In the genomic region with DNA sequence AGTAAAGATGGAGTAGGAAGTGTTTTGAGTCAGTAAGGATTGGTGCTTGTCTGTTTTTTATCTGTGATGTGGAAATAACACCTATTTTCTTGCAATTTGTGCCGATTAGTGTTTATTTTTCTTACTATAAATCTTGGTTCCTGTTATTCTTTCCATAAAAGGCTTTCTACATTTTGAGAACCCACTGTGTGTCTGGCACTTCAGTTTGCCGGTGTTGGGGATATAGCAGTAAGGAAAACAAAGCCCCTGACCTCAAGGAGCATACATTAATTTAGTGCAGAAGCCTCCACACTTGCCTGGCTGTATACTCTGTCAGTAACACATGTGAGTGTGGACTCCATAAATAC, we compare ENCODE assay signal across 10 cellular contexts. TPM values are rescaled to one million over a fixed set of nuclear protein-coding genes. Genes with fewer than 3 reads are reported as not detected.
DNase-seq lines count a peak whose midpoint lies in the region; TF ChIP-seq lines count a peak whose summit lies in the region.
"Had no signal": no experiment of that assay in that cellular context is flagged by ENCODE, and none has a peak within 500 bp of the region (broad histone marks: within the 10 kb centered on the region; RNA-seq: fewer than 3 reads in every experiment).

No MANE protein-coding gene starts in this region.

- no peak for DNase-seq in T-helper 2 cell treated with Interferon-gamma antibody and Interleukin-4, amounts not matched to agents 5 μg/mL and 100 μg/mL, for 36 hours (ENCODE audit: low spot score)
- DNase-seq in T-helper 2 cell (no peak), ascending aorta (ENCODE audit: low spot score in 2 of 2) (no peak), osteoblast (ENCODE audit: insufficient read length, low spot score, missing footprints) (no peak), NCI-H446 (lab: John Stamatoyannopoulos, UW) (no peak), NCI-H187 (lab: John Stamatoyannopoulos, UW) (no peak), Caco-2 (no peak)

- TF ChIP-seq CTCF in OCI-LY1 (IDR thresholded peaks at IDR 0.05; ENCODE audit: low read length) (no peak), ascending aorta (IDR thresholded peaks at IDR 0.05) (no peak), osteoblast (IDR thresholded peaks at IDR 0.05; ENCODE audit: extremely low read depth, low read depth, low read length) (no peak), Caco-2 (IDR thresholded peaks at IDR 0.05; ENCODE audit: insufficient read depth in 1 of 2, low read depth in 1 of 2, low read length in 1 of 2, severe bottlenecking in 1 of 2, unreplicated experiment in 1 of 2) (no peak)

- no peaks in the 10 kb centered on the region for H3K9me3 ChIP-seq in OCI-LY1 (ENCODE audit: low read length)
- H3K9me3 ChIP-seq in ascending aorta = no peaks in the 10 kb centered on the region
- H3K9me3 ChIP-seq in osteoblast (ENCODE audit: low read depth, low read length) = no peaks in the 10 kb centered on the region
- no peaks in the 10 kb centered on the region for H3K9me3 ChIP-seq in Caco-2
- H3K9me3 ChIP-seq: A549 had no signal

- H4K20me1 ChIP-seq in OCI-LY1 (ENCODE audit: insufficient read depth, low read length) = no peaks in the 10 kb centered on the region
- H4K20me1 ChIP-seq in osteoblast (ENCODE audit: insufficient read depth, low read length) = peaks cover 33% of the 10 kb centered on the region

- H3K4me1 Mint-ChIP-seq in T-helper 2 cell treated with Interferon-gamma antibody and Interleukin-4, amounts not matched to agents 5 μg/mL and 100 μg/mL, for 36 hours (ENCODE audit: low read depth) = peaks cover 36% of the 10 kb centered on the region
- H3K4me1 Mint-ChIP-seq in Caco-2 (ENCODE audit: low read depth, unreplicated experiment) = no peaks in the 10 kb centered on the region

- H3K27me3 ChIP-seq in OCI-LY1 (ENCODE audit: insufficient read depth, low read length) = no peaks in the 10 kb centered on the region
- no peaks in the 10 kb centered on the region for H3K27me3 ChIP-seq in ascending aorta
- H3K27me3 ChIP-seq in osteoblast (ENCODE audit: insufficient read depth, low read length) = no peaks in the 10 kb centered on the region
- no peaks in the 10 kb centered on the region for H3K27me3 ChIP-seq in Caco-2 (replicated peaks; ENCODE audit: control insufficient read depth, insufficient read depth, low read length)
- H3K27me3 ChIP-seq: hepatocyte had no signal

- H3K9me3 Mint-ChIP-seq in T-helper 2 cell treated with Interferon-gamma antibody and Interleukin-4, amounts not matched to agents 5 μg/mL and 100 μg/mL, for 36 hours = no peaks in the 10 kb centered on the region
- H3K9me3 Mint-ChIP-seq in Caco-2 (ENCODE audit: unreplicated experiment) = no peaks in the 10 kb centered on the region

- no peak overlapping the region for H3K4me3 ChIP-seq in OCI-LY1 (ENCODE audit: low read depth, low read length, poor library complexity, severe bottlenecking)
- H3K4me3 ChIP-seq in ascending aorta = no peak overlapping the region
- H3K4me3 ChIP-seq in osteoblast (ENCODE audit: insufficient read depth, low read length) = no peak overlapping the region
- no peak overlapping the region for H3K4me3 ChIP-seq in Caco-2 (ENCODE audit: low read depth, low read length)
- H3K4me3 ChIP-seq: A549, hepatocyte had no signal

- peak overlapping the region; percentile 72 for H3K27ac Mint-ChIP-seq in T-helper 2 cell treated with Interferon-gamma antibody and Interleukin-4, amounts not matched to agents 5 μg/mL and 100 μg/mL, for 36 hours
- no peak overlapping the region for H3K27ac Mint-ChIP-seq in Caco-2 (ENCODE audit: unreplicated experiment)

- intact Hi-C loops in ascending aorta (cut with DNase I) (no loop called here), Caco-2 (cut with micrococcal nuclease; ENCODE audit: unreplicated experiment) (no loop called here)

- BruUV-seq in Caco-2 (replicated peaks; lab: Mats Ljungman, UMichigan) = no TSS peak

- H3K27ac ChIP-seq in OCI-LY1 (ENCODE audit: low read depth, low read length, poor library complexity, severe bottlenecking) (peak overlapping the region; percentile 81), ascending aorta (peak overlapping the region; percentile 17 to 35), osteoblast (ENCODE audit: low read depth, low read length) (peak overlapping the region; percentile 90)

- CTCF ChIA-PET in Caco-2 (lab: Charles Lee) = interaction anchor here (0.6 to 1.0 kb wide), 2 partner anchors 29 to 42 kb away, joined by 3 to 4 read pairs; no protein-coding TSS in a partner anchor

- H3K4me1 ChIP-seq in OCI-LY1 (ENCODE audit: insufficient read depth, low read length, severe bottlenecking) (peaks cover 26% of the 10 kb centered on the region), ascending aorta (peaks cover 0 to 4% of the 10 kb centered on the region in 2 donors), osteoblast (ENCODE audit: insufficient read depth, low read length) (peaks cover 13% of the 10 kb centered on the region), Caco-2 (no peaks in the 10 kb centered on the region)

- H3F3A ChIP-seq in OCI-LY1 (ENCODE audit: insufficient read depth, low read length) = no peaks in the 10 kb centered on the region

- H2AFZ ChIP-seq in OCI-LY1 (ENCODE audit: low read length) (no peak overlapping the region), osteoblast (ENCODE audit: low read length) (no peak overlapping the region)
- H2AFZ ChIP-seq: hepatocyte had no signal

- H3K36me3 ChIP-seq in OCI-LY1 (ENCODE audit: insufficient read depth, low read length) (peaks cover 70% of the 10 kb centered on the region), ascending aorta (peaks cover 40 to 62% of the 10 kb centered on the region in 2 donors), osteoblast (ENCODE audit: insufficient read depth, low read length) (peaks cover 57% of the 10 kb centered on the region), Caco-2 (ENCODE audit: control insufficient read depth, insufficient read depth, low read length) (peaks cover 7% of the 10 kb centered on the region)

- no peak overlapping the region; the same call in 1 of the 2 replicates for H3K9ac ChIP-seq in OCI-LY1 (ENCODE audit: low read length)

- H3K9me2 ChIP-seq in OCI-LY1 (ENCODE audit: low read depth, low read length) = no peaks in the 10 kb centered on the region

- peak overlapping the region; percentile 16; the same call in 1 of the 2 replicates for H3K4me2 ChIP-seq in OCI-LY1 (ENCODE audit: low read length)
- peak overlapping the region; percentile 63 for H3K4me2 ChIP-seq in osteoblast (ENCODE audit: insufficient read depth, low read length)
- H3K4me2 ChIP-seq: hepatocyte had no signal

- POLR2A ChIA-PET in Caco-2 (lab: Charles Lee) = no interaction called here

- peaks cover 67% of the 10 kb centered on the region for H3K36me3 Mint-ChIP-seq in T-helper 2 cell treated with Interferon-gamma antibody and Interleukin-4, amounts not matched to agents 5 μg/mL and 100 μg/mL, for 36 hours (ENCODE audit: low read depth)
- peaks cover 96% of the 10 kb centered on the region for H3K36me3 Mint-ChIP-seq in Caco-2 (ENCODE audit: insufficient read depth, unreplicated experiment)

- H3K27me3 Mint-ChIP-seq in T-helper 2 cell treated with Interferon-gamma antibody and Interleukin-4, amounts not matched to agents 5 μg/mL and 100 μg/mL, for 36 hours (ENCODE audit: low read depth) = no peaks in the 10 kb centered on the region
- H3K27me3 Mint-ChIP-seq in Caco-2 (ENCODE audit: insufficient read depth, unreplicated experiment) = no peaks in the 10 kb centered on the region

- H3K79me2 ChIP-seq in OCI-LY1 (ENCODE audit: insufficient read depth, low read length) (no peaks in the 10 kb centered on the region), osteoblast (ENCODE audit: insufficient read depth, low read length) (peaks cover 31% of the 10 kb centered on the region)

- H3K4me3 Mint-ChIP-seq in T-helper 2 cell treated with Interferon-gamma antibody and Interleukin-4, amounts not matched to agents 5 μg/mL and 100 μg/mL, for 36 hours = peak overlapping the region; percentile 47
- H3K4me3 Mint-ChIP-seq in Caco-2 (ENCODE audit: unreplicated experiment) = no peak overlapping the region

RNA-seq across cellular contexts. Expression of a gene that starts 35.6 kb away (rescaled TPM):
- total RNA-seq in ascending aorta (59.2 TPM), osteoblast (25.0 and 29.8 TPM in 2 replicates), Caco-2 (2022) (20.2 and 20.7 TPM in 2 replicates)

RNA-seq across cellular contexts. Expression of a gene that starts 46.5 kb away (rescaled TPM):
- 107 TPM for total RNA-seq in ascending aorta
- total RNA-seq in osteoblast = 77.8 and 85.8 TPM in 2 replicates
- total RNA-seq in Caco-2 (2022) = 228 and 233 TPM in 2 replicates

Comparison
In these comparisons a context has a peak if more than half of its experiments do, and no peak if none do; other contexts are left out.
1. H3K27ac ChIP-seq: peak in every context shown above with its lines; median percentile 90 in osteoblast; 81 in OCI-LY1; 26 in ascending aorta.